In genomic region chr11:70490723-70491558, GRCh38 we compare ENCODE assay signal across 18 cellular contexts.
"Had no signal": no experiment of that assay in that cellular context is flagged by ENCODE, and none has a peak within 500 bp of the region (broad histone marks: within the 10 kb centered on the region; RNA-seq: fewer than 3 reads in every experiment).

No MANE protein-coding gene starts in this region.

- DNase-seq: activated CD4-positive, alpha-beta T cell treated with anti-CD3 and anti-CD28 coated beads for 1 hour; activated CD4-positive, alpha-beta T cell treated with anti-CD3 and anti-CD28 coated beads, Interleukin-2, amount 50 U/mL, for 1 hour; activated CD8-positive, alpha-beta T cell treated with anti-CD3 and anti-CD28 coated beads, Interleukin-2, amount 10 ng/mL, durations not matched to agents 7 days and 5 days; activated gamma-delta T cell treated with Interleukin-2 at 50 U/mL for 16 hours; left cardiac atrium; mesenchymal stem cell; nephron progenitor cell; nucleus accumbens; retina; stimulated activated CD4-positive, alpha-beta T cell treated with anti-CD3 and anti-CD28 coated beads, Interleukin-12 subunit alpha, Interleukin-12 subunit beta, amount 100 ng/mL, for 4 hours; stomach; T-helper 9 cell had no signal

- H3K4me3 ChIP-seq: coronary artery, esophagus muscularis mucosa, stomach, suprapubic skin, tibial nerve had no signal

- H3K27me3 ChIP-seq: esophagus muscularis mucosa, stomach, suprapubic skin, tibial nerve had no signal

- H3K27me3 Mint-ChIP-seq: activated naive CD4-positive, alpha-beta T cell treated with anti-CD3 and anti-CD28 coated beads, Interleukin-2, amount 50 U/mL, for 24 hours had no signal

- H3K4me1 ChIP-seq: esophagus muscularis mucosa, stomach, suprapubic skin, tibial nerve had no signal

- ATAC-seq: activated CD8-positive, alpha-beta T cell treated with anti-CD3 and anti-CD28 coated beads, Interleukin-2, amount 10 ng/mL, durations not matched to agents 7 days and 5 days; left cardiac atrium had no signal

- H3K9me3 Mint-ChIP-seq: activated naive CD4-positive, alpha-beta T cell treated with anti-CD3 and anti-CD28 coated beads, Interleukin-2, amount 50 U/mL, for 24 hours; central memory CD8-positive, alpha-beta T cell had no signal

- H3K36me3 ChIP-seq: suprapubic skin had no signal

- H3K4me1 Mint-ChIP-seq: activated naive CD4-positive, alpha-beta T cell treated with anti-CD3 and anti-CD28 coated beads, Interleukin-2, amount 50 U/mL, for 24 hours; central memory CD8-positive, alpha-beta T cell; nephron progenitor cell had no signal

- H3K27ac Mint-ChIP-seq: activated CD8-positive, alpha-beta T cell treated with anti-CD3 and anti-CD28 coated beads, Interleukin-2, amount 10 ng/mL, durations not matched to agents 7 days and 5 days; activated naive CD4-positive, alpha-beta T cell treated with anti-CD3 and anti-CD28 coated beads, Interleukin-2, amount 50 U/mL, for 24 hours; nephron progenitor cell had no signal

- H3K27ac ChIP-seq: coronary artery, esophagus muscularis mucosa, stomach, suprapubic skin, tibial nerve had no signal

- H3K4me3 Mint-ChIP-seq: activated CD8-positive, alpha-beta T cell treated with anti-CD3 and anti-CD28 coated beads, Interleukin-2, amount 10 ng/mL, durations not matched to agents 7 days and 5 days; activated naive CD4-positive, alpha-beta T cell treated with anti-CD3 and anti-CD28 coated beads, Interleukin-2, amount 50 U/mL, for 24 hours; central memory CD8-positive, alpha-beta T cell; nephron progenitor cell had no signal
